In the genomic region with DNA sequence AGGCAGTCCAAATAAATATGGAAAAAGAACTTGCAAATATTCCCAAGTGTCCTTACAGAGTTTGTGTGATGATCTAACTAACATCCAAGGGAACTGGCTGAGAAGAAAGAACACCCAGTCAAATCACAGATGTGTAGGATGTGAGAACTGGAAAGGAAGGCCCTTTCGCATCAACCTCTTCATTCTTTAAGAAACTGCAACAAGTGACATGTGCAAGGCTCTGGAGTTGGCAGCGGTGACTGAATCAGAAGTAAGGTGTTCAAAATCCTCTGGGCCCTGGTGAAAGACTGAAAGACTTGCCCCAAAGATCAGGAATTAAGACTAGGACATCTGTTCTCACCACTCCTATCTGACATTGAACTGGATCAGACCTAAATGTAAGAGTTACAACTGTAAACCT, we compare ENCODE assay signal across 14 cellular contexts.
DNase-seq lines count a peak whose midpoint lies in the region; ATAC-seq, FAIRE-seq and TF ChIP-seq lines count a peak whose summit lies in the region.
"Had no signal": no experiment of that assay in that cellular context is flagged by ENCODE, and none has a peak within 500 bp of the region (broad histone marks: within the 10 kb centered on the region; RNA-seq: fewer than 3 reads in every experiment).

No MANE protein-coding gene starts in this region.

- FAIRE-seq in endothelial cell of umbilical vein (lab: Jason Lieb, UNC): peak; percentile 59

- POLR2A ChIA-PET in OCI-LY7 (lab: Charles Lee) (interaction anchor here (1.6 to 1.8 kb wide), 2 partner anchors 8 to 24 kb away, joined by 3 to 12 read pairs; no protein-coding TSS in a partner anchor), endothelial cell of umbilical vein (lab: Charles Lee) (no interaction called here)

- H3K79me2 ChIP-seq in OCI-LY7 (ENCODE audit: insufficient read depth, low read depth, low read length): peaks cover 97% of the 10 kb centered on the region
- peaks cover 37% of the 10 kb centered on the region for H3K79me2 ChIP-seq in endothelial cell of umbilical vein (ENCODE audit: control insufficient read depth, insufficient read depth, low read length)

- no TSS peak for BruUV-seq in OCI-LY7 (replicated peaks; lab: Mats Ljungman, UMichigan)
- BruUV-seq in endothelial cell of umbilical vein (replicated peaks; lab: Mats Ljungman, UMichigan): no TSS peak

- H3K27me3 ChIP-seq in endothelial cell of umbilical vein (ENCODE audit: control insufficient read depth in 2 of 2, insufficient read depth in 2 of 2, low read length in 2 of 2): no peaks in the 10 kb centered on the region
- H3K27me3 ChIP-seq in spleen (replicated peaks in 1 of 7): no peaks in the 10 kb centered on the region
- no peaks in the 10 kb centered on the region for H3K27me3 ChIP-seq in gastroesophageal sphincter
- H3K27me3 ChIP-seq: left lung, transverse colon had no signal

- H3K27me3 Mint-ChIP-seq in activated T-cell treated with anti-CD3 and anti-CD28 coated beads, Interleukin-2, amount 50 U/mL, for 24 hours: no peaks in the 10 kb centered on the region
- H3K27me3 Mint-ChIP-seq: activated naive CD8-positive, alpha-beta T cell treated with anti-CD3 and anti-CD28 coated beads, Interleukin-2, amount 10 ng/mL, durations not matched to agents 7 days and 5 days had no signal

- TF ChIP-seq CTCF in OCI-LY7 (conservative IDR thresholded peaks at IDR 0.05; ENCODE audit: low read length) (no peak), endothelial cell of umbilical vein (IDR thresholded peaks at IDR 0.05; ENCODE audit: extremely low read depth in 1 of 2, insufficient read depth in 1 of 2, low read depth in 1 of 2, low read length in 2 of 2) (no peak), spleen (IDR thresholded peaks at IDR 0.05 in 8 of 11, conservative IDR thresholded peaks at IDR 0.05 in 3 of 11) (no peak), gastroesophageal sphincter (IDR thresholded peaks at IDR 0.05) (no peak)

- intact Hi-C loops in OCI-LY7 (cut with micrococcal nuclease; ENCODE audit: unreplicated experiment): no loop called here
- intact Hi-C loops in endothelial cell of umbilical vein (cut with micrococcal nuclease): no loop called here
- intact Hi-C loops in spleen (cut with DNase I; ENCODE audit: low total_unique reads): no loop called here

- H4K20me1 ChIP-seq in OCI-LY7 (ENCODE audit: insufficient read depth, low read length) (peaks cover 19% of the 10 kb centered on the region; the same call in 1 of the 2 replicates), endothelial cell of umbilical vein (replicated peaks; ENCODE audit: control insufficient read depth, extremely low read depth, insufficient read depth, low read length) (no peaks in the 10 kb centered on the region)

- DNase-seq in activated T-cell treated with anti-CD3 and anti-CD28 coated beads, Interleukin-2, amount 50 U/mL, for 24 hours: no peak
- DNase-seq in activated T-cell treated with anti-CD3 and anti-CD28 coated beads, Interleukin-2, amount 50 U/mL, for 48 hours: no peak
- DNase-seq in OCI-LY7 (ENCODE audit: low spot score) (no peak), endothelial cell of umbilical vein (ENCODE audit: low read depth, low spot score) (no peak), spleen (no peak), D341Med (ENCODE audit: low spot score) (no peak), activated gamma-delta T cell treated with Interleukin-2 at 50 U/mL for 16 hours (no peak)
- DNase-seq: activated CD4-positive, CD25-positive, alpha-beta regulatory T cell treated with anti-CD3 and anti-CD28 coated beads, Interleukin-2, amount 50 U/mL, for 72 hours; activated naive CD8-positive, alpha-beta T cell treated with anti-CD3 and anti-CD28 coated beads, Interleukin-2, amount 10 ng/mL, durations not matched to agents 7 days and 5 days; cerebellar nuclear complex; left lung; NCI-H1105; transverse colon had no signal

- no peak overlapping the region for H2AFZ ChIP-seq in OCI-LY7 (ENCODE audit: low read length)
- H2AFZ ChIP-seq in endothelial cell of umbilical vein (ENCODE audit: low read depth, low read length): no peak overlapping the region

- H3K9me3 ChIP-seq in OCI-LY7 (ENCODE audit: low read length) (no peaks in the 10 kb centered on the region), endothelial cell of umbilical vein (replicated peaks; ENCODE audit: control insufficient read depth, insufficient read depth, low read length) (no peaks in the 10 kb centered on the region), spleen (no peaks in the 10 kb centered on the region), gastroesophageal sphincter (no peaks in the 10 kb centered on the region)
- H3K9me3 ChIP-seq: left lung, transverse colon had no signal

- TF ChIP-seq POLR2A in endothelial cell of umbilical vein (IDR thresholded peaks at IDR 0.05; ENCODE audit: low read depth, low read length) (no peak), spleen (IDR thresholded peaks at IDR 0.05) (no peak), gastroesophageal sphincter (IDR thresholded peaks at IDR 0.05) (no peak)

- H3K4me2 ChIP-seq in OCI-LY7 (ENCODE audit: low read length) (no peak overlapping the region), endothelial cell of umbilical vein (ENCODE audit: insufficient read depth, low read length) (no peak overlapping the region)

- H3K27ac ChIP-seq in OCI-LY7 (ENCODE audit: low read depth, low read length, poor library complexity, severe bottlenecking): peak overlapping the region; percentile 21
- no peak overlapping the region for H3K27ac ChIP-seq in endothelial cell of umbilical vein (ENCODE audit: insufficient read depth, low read depth, low read length)
- peak overlapping the region in 7 of 8 donors; percentile 18 to 78 (median 68) for H3K27ac ChIP-seq in spleen
- H3K27ac ChIP-seq in gastroesophageal sphincter: peak overlapping the region in 2 of 4 donors; percentile 5 to 35

- H3K36me3 ChIP-seq in OCI-LY7 (ENCODE audit: insufficient read depth, low read length) (peaks cover 87% of the 10 kb centered on the region), endothelial cell of umbilical vein (ENCODE audit: control insufficient read depth in 2 of 2, extremely low read depth in 1 of 2, insufficient read depth in 2 of 2, low read length in 2 of 2) (peaks cover 0 to 12% of the 10 kb centered on the region in 2 experiments), spleen (peaks cover 0 to 48% (median 20%) of the 10 kb centered on the region in 6 donors), gastroesophageal sphincter (peaks cover 0 to 25% of the 10 kb centered on the region in 2 donors)
- H3K36me3 ChIP-seq: transverse colon had no signal

- peak overlapping the region; percentile 89 for H3K27ac Mint-ChIP-seq in activated T-cell treated with anti-CD3 and anti-CD28 coated beads, Interleukin-2, amount 50 U/mL, for 24 hours
- H3K27ac Mint-ChIP-seq: activated naive CD8-positive, alpha-beta T cell treated with anti-CD3 and anti-CD28 coated beads, Interleukin-2, amount 10 ng/mL, durations not matched to agents 7 days and 5 days had no signal

- no peak overlapping the region for H3K9ac ChIP-seq in endothelial cell of umbilical vein (replicated peaks; ENCODE audit: extremely low read depth, insufficient read depth, low read length)

- CTCF ChIA-PET in OCI-LY7 (lab: Charles Lee; ENCODE audit: unreplicated experiment): no interaction called here
- CTCF ChIA-PET in endothelial cell of umbilical vein (lab: Charles Lee): interaction anchor here (1.0 to 2.1 kb wide), 3 partner anchors 9 to 86 kb away, joined by 3 to 9 read pairs (median 5); no protein-coding TSS in a partner anchor

- peak overlapping the region; percentile 25 for H3K4me3 Mint-ChIP-seq in activated T-cell treated with anti-CD3 and anti-CD28 coated beads, Interleukin-2, amount 50 U/mL, for 24 hours
- H3K4me3 Mint-ChIP-seq: activated naive CD8-positive, alpha-beta T cell treated with anti-CD3 and anti-CD28 coated beads, Interleukin-2, amount 10 ng/mL, durations not matched to agents 7 days and 5 days had no signal

- dilution Hi-C loops in endothelial cell of umbilical vein (cut with MboI; ENCODE audit: extremely low pct_ligation_motif_present, low sequenced_read_pairs): no loop called here

- peaks cover 49% of the 10 kb centered on the region for H3K36me3 Mint-ChIP-seq in activated T-cell treated with anti-CD3 and anti-CD28 coated beads, Interleukin-2, amount 50 U/mL, for 24 hours (ENCODE audit: low read depth)

- H3K4me1 Mint-ChIP-seq in activated T-cell treated with anti-CD3 and anti-CD28 coated beads, Interleukin-2, amount 50 U/mL, for 24 hours (ENCODE audit: low read depth): peaks cover 65% of the 10 kb centered on the region

- no peaks in the 10 kb centered on the region for H3K9me2 ChIP-seq in OCI-LY7 (ENCODE audit: insufficient read depth, low read length)

- no peak for ATAC-seq in gastroesophageal sphincter

- no peak for TF ChIP-seq EP300 in gastroesophageal sphincter (IDR thresholded peaks at IDR 0.05)

- H3K4me3 ChIP-seq in OCI-LY7 (ENCODE audit: low read depth, low read length, poor library complexity, severe bottlenecking) (no peak overlapping the region), endothelial cell of umbilical vein (replicated peaks in 1 of 3; ENCODE audit: insufficient read depth in 1 of 3, low read depth in 1 of 3, low read length in 3 of 3) (no peak overlapping the region), spleen (peak overlapping the region in 1 of 8 donors; percentile 15), gastroesophageal sphincter (no peak overlapping the region)
- H3K4me3 ChIP-seq: left lung, transverse colon had no signal

- H3K9me1 ChIP-seq in endothelial cell of umbilical vein (replicated peaks; ENCODE audit: control insufficient read depth, extremely low read depth, insufficient read depth, low read length): no peaks in the 10 kb centered on the region

- H3K4me1 ChIP-seq in OCI-LY7 (ENCODE audit: insufficient read depth, low read length, poor library complexity, severe bottlenecking) (peaks cover 52% of the 10 kb centered on the region), endothelial cell of umbilical vein (ENCODE audit: control insufficient read depth, extremely low read depth, insufficient read depth, low read length) (peaks cover 12% of the 10 kb centered on the region), spleen (peaks cover 12 to 72% (median 45%) of the 10 kb centered on the region in 6 donors), gastroesophageal sphincter (peaks cover 0 to 18% (median 5%) of the 10 kb centered on the region in 3 donors)

- WGBS in spleen, 5 donors: 85 to 98% (median 93%) methylated on average over 2 of the region's 2 CpGs
- 88 to 100% methylated on average over 1 to 2 of the region's 2 CpGs for WGBS in gastroesophageal sphincter (ENCODE audit: low coverage in 1 of 2), 2 donors

- no peaks in the 10 kb centered on the region for H3K9me3 Mint-ChIP-seq in activated T-cell treated with anti-CD3 and anti-CD28 coated beads, Interleukin-2, amount 50 U/mL, for 24 hours
- H3K9me3 Mint-ChIP-seq: activated naive CD8-positive, alpha-beta T cell treated with anti-CD3 and anti-CD28 coated beads, Interleukin-2, amount 10 ng/mL, durations not matched to agents 7 days and 5 days had no signal

TF ChIP-seq in endothelial cell of umbilical vein, 7 proteins besides CTCF, POLR2A, EP300 and RAD21 (continues in another document):
- TF ChIP-seq, protein P1, sequence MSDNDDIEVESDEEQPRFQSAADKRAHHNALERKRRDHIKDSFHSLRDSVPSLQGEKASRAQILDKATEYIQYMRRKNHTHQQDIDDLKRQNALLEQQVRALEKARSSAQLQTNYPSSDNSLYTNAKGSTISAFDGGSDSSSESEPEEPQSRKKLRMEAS (IDR thresholded peaks at IDR 0.05; ENCODE audit: insufficient read depth, insufficient read length): no peak
- no peak for TF ChIP-seq EZH2 (IDR thresholded peaks at IDR 0.05; ENCODE audit: borderline replicate concordance, low read depth, low read length, severe bottlenecking)
